1 cellular context compared by ENCODE assay signal in the genomic region with DNA sequence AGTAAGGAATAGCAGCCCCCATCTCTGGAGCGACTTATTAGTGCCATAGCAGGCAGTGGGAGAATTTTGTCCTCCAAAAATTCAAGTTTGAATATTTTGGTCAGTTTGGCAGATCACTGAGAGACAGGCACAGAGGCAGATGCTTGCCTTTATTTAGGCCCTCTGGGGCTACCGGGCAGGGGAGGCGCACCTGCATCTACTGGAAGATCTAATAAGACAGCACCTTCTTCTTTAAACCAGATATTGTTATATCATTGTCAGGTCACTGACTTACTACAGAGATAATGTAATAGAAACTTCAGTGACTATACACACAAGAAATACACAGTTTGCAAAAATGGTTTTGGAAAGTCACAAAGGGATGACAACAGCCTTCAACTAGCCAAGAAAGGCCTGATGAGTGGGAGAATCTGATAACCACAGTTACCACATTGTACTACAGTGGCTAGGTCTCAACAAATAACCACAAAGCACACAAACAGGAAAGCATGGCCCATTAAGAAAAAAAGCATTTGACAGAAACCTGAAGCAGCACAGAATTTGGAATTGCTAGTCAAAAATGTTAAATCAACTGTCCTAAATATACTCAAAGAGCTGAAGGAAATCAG.
TF ChIP-seq lines count a peak whose summit lies in the region.

No MANE protein-coding gene starts in this region.

TF ChIP-seq in WTC11, 78 proteins besides CTCF, POLR2A, EP300 and RAD21 (continued from another document):
- TF ChIP-seq, protein P1, sequence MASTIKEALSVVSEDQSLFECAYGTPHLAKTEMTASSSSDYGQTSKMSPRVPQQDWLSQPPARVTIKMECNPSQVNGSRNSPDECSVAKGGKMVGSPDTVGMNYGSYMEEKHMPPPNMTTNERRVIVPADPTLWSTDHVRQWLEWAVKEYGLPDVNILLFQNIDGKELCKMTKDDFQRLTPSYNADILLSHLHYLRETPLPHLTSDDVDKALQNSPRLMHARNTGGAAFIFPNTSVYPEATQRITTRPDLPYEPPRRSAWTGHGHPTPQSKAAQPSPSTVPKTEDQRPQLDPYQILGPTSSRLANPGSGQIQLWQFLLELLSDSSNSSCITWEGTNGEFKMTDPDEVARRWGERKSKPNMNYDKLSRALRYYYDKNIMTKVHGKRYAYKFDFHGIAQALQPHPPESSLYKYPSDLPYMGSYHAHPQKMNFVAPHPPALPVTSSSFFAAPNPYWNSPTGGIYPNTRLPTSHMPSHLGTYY (CRISPR knock-in tag; IDR thresholded peaks at IDR 0.05) = no peak
- TF ChIP-seq, protein P2, sequence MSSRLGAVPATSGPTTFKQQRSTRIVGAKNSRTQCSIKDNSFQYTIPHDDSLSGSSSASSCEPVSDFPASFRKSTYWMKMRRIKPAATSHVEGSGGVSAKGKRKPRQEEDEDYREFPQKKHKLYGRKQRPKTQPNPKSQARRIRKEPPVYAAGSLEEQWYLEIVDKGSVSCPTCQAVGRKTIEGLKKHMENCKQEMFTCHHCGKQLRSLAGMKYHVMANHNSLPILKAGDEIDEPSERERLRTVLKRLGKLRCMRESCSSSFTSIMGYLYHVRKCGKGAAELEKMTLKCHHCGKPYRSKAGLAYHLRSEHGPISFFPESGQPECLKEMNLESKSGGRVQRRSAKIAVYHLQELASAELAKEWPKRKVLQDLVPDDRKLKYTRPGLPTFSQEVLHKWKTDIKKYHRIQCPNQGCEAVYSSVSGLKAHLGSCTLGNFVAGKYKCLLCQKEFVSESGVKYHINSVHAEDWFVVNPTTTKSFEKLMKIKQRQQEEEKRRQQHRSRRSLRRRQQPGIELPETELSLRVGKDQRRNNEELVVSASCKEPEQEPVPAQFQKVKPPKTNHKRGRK (CRISPR knock-in tag; IDR thresholded peaks at IDR 0.05; ENCODE audit: borderline replicate concordance) = no peak
- TF ChIP-seq MYBL2 (CRISPR knock-in tag; IDR thresholded peaks at IDR 0.05) (no peak), IRF1 (CRISPR knock-in tag; IDR thresholded peaks at IDR 0.05) (no peak), NFATC4 (CRISPR knock-in tag; IDR thresholded peaks at IDR 0.05) (no peak)
- TF ChIP-seq, protein P3, sequence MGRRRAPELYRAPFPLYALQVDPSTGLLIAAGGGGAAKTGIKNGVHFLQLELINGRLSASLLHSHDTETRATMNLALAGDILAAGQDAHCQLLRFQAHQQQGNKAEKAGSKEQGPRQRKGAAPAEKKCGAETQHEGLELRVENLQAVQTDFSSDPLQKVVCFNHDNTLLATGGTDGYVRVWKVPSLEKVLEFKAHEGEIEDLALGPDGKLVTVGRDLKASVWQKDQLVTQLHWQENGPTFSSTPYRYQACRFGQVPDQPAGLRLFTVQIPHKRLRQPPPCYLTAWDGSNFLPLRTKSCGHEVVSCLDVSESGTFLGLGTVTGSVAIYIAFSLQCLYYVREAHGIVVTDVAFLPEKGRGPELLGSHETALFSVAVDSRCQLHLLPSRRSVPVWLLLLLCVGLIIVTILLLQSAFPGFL (CRISPR knock-in tag; IDR thresholded peaks at IDR 0.05; ENCODE audit: borderline replicate concordance) = no peak
